Comparison of ENCODE assay signal across 1 cellular context in the genomic region with DNA sequence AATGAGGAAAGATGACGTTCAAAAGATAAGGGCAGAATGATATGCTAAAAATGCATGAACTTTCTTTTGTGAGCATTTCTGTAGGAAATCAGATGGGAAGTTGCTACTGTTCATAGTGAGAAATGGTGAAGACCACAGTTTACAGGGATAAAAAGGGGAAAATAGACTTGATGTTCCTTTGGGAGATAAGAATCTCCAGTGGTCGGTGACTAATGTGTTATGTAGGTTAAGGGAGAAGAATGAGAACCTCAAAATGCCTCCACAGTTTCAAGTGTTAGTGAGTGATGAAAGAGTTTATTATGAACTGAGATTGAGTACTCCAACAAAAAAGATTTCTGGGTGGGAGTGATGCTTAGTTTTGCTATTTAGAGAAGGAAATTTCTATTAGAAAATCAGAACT.
A peak's percentile ranks its signal among the peaks of the same experiment; 100 is the strongest.
TF ChIP-seq lines count a peak whose summit lies in the region.

No MANE protein-coding gene starts in this region.

TF ChIP-seq in SK-N-SH, 30 proteins besides CTCF, POLR2A, EP300 and RAD21 (continued from another document):
- TF ChIP-seq, protein P1, sequence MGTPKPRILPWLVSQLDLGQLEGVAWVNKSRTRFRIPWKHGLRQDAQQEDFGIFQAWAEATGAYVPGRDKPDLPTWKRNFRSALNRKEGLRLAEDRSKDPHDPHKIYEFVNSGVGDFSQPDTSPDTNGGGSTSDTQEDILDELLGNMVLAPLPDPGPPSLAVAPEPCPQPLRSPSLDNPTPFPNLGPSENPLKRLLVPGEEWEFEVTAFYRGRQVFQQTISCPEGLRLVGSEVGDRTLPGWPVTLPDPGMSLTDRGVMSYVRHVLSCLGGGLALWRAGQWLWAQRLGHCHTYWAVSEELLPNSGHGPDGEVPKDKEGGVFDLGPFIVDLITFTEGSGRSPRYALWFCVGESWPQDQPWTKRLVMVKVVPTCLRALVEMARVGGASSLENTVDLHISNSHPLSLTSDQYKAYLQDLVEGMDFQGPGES (IDR thresholded peaks at IDR 0.05; ENCODE audit: low read depth, low read length): no peak
- TF ChIP-seq SMC3 (IDR thresholded peaks at IDR 0.05; ENCODE audit: low read depth, low read length) (no peak), FOSL2 (IDR thresholded peaks at IDR 0.05; ENCODE audit: borderline replicate concordance, low read depth) (peak; percentile 44; the same call in 1 of the 2 replicates), MEF2A (IDR thresholded peaks at IDR 0.05; ENCODE audit: borderline replicate concordance, low read depth) (no peak), EZH2phosphoT487 (IDR thresholded peaks at IDR 0.05; ENCODE audit: borderline replicate concordance, low read depth) (no peak)
TF ChIP-seq in SK-N-SH: peak in this region for 3.
